ENCODE assay signal across 8 cellular contexts in genomic region chr12:112419269-112420133, GRCh38. TPM values are rescaled to one million over a fixed set of nuclear protein-coding genes. Genes with fewer than 3 reads are reported as not detected.
DNase-seq lines count a peak whose midpoint lies in the region; ATAC-seq and TF ChIP-seq lines count a peak whose summit lies in the region.

No MANE protein-coding gene starts in this region.

- H3K4me1 ChIP-seq in RWPE2 (ENCODE audit: insufficient read depth, poor library complexity, severe bottlenecking), result peaks cover 3% of the 10 kb centered on the region
- peaks cover 55% of the 10 kb centered on the region for H3K4me1 ChIP-seq in suprapubic skin

- H3K4me3 Mint-ChIP-seq in activated naive CD4-positive, alpha-beta T cell treated with anti-CD3 and anti-CD28 coated beads, Interleukin-2, amount 10 ng/mL, durations not matched to agents 7 days and 5 days, result peak overlapping the region; percentile 95

- DNase-seq in activated naive CD4-positive, alpha-beta T cell treated with anti-CD3 and anti-CD28 coated beads, Interleukin-2, amount 10 ng/mL, durations not matched to agents 7 days and 5 days, result peak; percentile 73
- no peak for DNase-seq in activated naive CD4-positive, alpha-beta T cell treated with Interleukin-2 at 50 U/mL for 16 hours
- peak; percentile 73 for DNase-seq in RWPE2 (ENCODE audit: low spot score)
- peak; percentile 82 for DNase-seq in dedifferentiated amniotic fluid mesenchymal stem cell (ENCODE audit: extremely low spot score)
- peak; percentile 66 to 94 for DNase-seq in lower leg skin (ENCODE audit: low spot score in 2 of 2)
- DNase-seq in suprapubic skin (ENCODE audit: low spot score in 2 of 2), result peak; percentile 87 to 88
- DNase-seq in NCI-H524 treated with DMSO at 0.1 percent for 48 hours (lab: John Stamatoyannopoulos, UW), result no peak

- intact Hi-C loops in lower leg skin (cut with DNase I; ENCODE audit: low total_unique reads), result no loop called here

- peaks cover 6% of the 10 kb centered on the region for H3K36me3 Mint-ChIP-seq in activated naive CD4-positive, alpha-beta T cell treated with anti-CD3 and anti-CD28 coated beads, Interleukin-2, amount 10 ng/mL, durations not matched to agents 7 days and 5 days

- H3K27ac ChIP-seq in RWPE2 (ENCODE audit: poor library complexity, severe bottlenecking) (peak overlapping the region; percentile 84), suprapubic skin (peak overlapping the region; percentile 97)

- no peak for TF ChIP-seq POLR2A in lower leg skin (IDR thresholded peaks at IDR 0.05)
- peak in 1 of 2 donors; percentile 6 for TF ChIP-seq POLR2A in suprapubic skin (IDR thresholded peaks at IDR 0.05)

- peaks cover 42% of the 10 kb centered on the region for H3K4me1 Mint-ChIP-seq in activated naive CD4-positive, alpha-beta T cell treated with anti-CD3 and anti-CD28 coated beads, Interleukin-2, amount 10 ng/mL, durations not matched to agents 7 days and 5 days

- peak overlapping the region; percentile 95 for H3K27ac Mint-ChIP-seq in activated naive CD4-positive, alpha-beta T cell treated with anti-CD3 and anti-CD28 coated beads, Interleukin-2, amount 10 ng/mL, durations not matched to agents 7 days and 5 days

- no peak for TF ChIP-seq EP300 in suprapubic skin (IDR thresholded peaks at IDR 0.05)

- H3K9me3 ChIP-seq in RWPE2 (ENCODE audit: severe bottlenecking) (no peaks in the 10 kb centered on the region), suprapubic skin (no peaks in the 10 kb centered on the region)

- H3K9me3 Mint-ChIP-seq in activated naive CD4-positive, alpha-beta T cell treated with anti-CD3 and anti-CD28 coated beads, Interleukin-2, amount 10 ng/mL, durations not matched to agents 7 days and 5 days, result no peaks in the 10 kb centered on the region

- peak overlapping the region; percentile 99 for H3K4me3 ChIP-seq in RWPE2 (ENCODE audit: severe bottlenecking)
- peak overlapping the region; percentile 76 for H3K4me3 ChIP-seq in lower leg skin (ENCODE audit: low read depth, poor library complexity, severe bottlenecking)
- peak overlapping the region; percentile 98 for H3K4me3 ChIP-seq in suprapubic skin

- 4% methylated on average over 31 to 34 of the region's 34 CpGs for WGBS in lower leg skin, 2 donors
- WGBS in suprapubic skin, result 7% methylated on average over 23 of the region's 34 CpGs

- CTCF ChIA-PET in activated naive CD4-positive, alpha-beta T cell treated with anti-CD3 and anti-CD28 coated beads, Interleukin-2, amount 10 ng/mL, durations not matched to agents 7 days and 5 days (lab: Charles Lee), result no interaction called here

- H3K27me3 Mint-ChIP-seq in activated naive CD4-positive, alpha-beta T cell treated with anti-CD3 and anti-CD28 coated beads, Interleukin-2, amount 10 ng/mL, durations not matched to agents 7 days and 5 days, result no peaks in the 10 kb centered on the region

- TF ChIP-seq CTCF in RWPE2 (IDR thresholded peaks at IDR 0.05; ENCODE audit: poor library complexity, severe bottlenecking) (peak; percentile 54), lower leg skin (IDR thresholded peaks at IDR 0.05) (no peak), suprapubic skin (IDR thresholded peaks at IDR 0.05) (no peak)

- H3K27me3 ChIP-seq in RWPE2 (ENCODE audit: insufficient read depth, poor library complexity, severe bottlenecking) (no peaks in the 10 kb centered on the region), suprapubic skin (no peaks in the 10 kb centered on the region)

- ATAC-seq in HG03060 (IDR thresholded peaks at IDR 0.05; ENCODE audit: low read depth, unreplicated experiment) (peak; percentile 9), RWPE2 (ENCODE audit: low read depth) (peak; percentile 82)

- H3K36me3 ChIP-seq in RWPE2 (ENCODE audit: low read depth) (peaks cover 11% of the 10 kb centered on the region; the same call in 1 of the 2 replicates), suprapubic skin (no peaks in the 10 kb centered on the region)

RNA-seq across cellular contexts. Expression of gene PTPN11, which starts 0.8 kb away (rescaled TPM):
- 10 to 100 TPM; 61.6 to 88.0 (median 75.2) TPM for total RNA-seq in lower leg skin
- 10 to 100 TPM; 56.6 to 70.7 (median 65.3) TPM for total RNA-seq in suprapubic skin

RNA-seq across cellular contexts. Expression of gene RPL6, which starts 10.1 kb away (rescaled TPM):
- 1,000 to 10,000 TPM; 1,306 to 1,912 (median 1,660) TPM for total RNA-seq in lower leg skin
- total RNA-seq in suprapubic skin, result 1,000 to 10,000 TPM; 1,161 to 1,752 (median 1,687) TPM

RNA-seq across cellular contexts. Expression of gene HECTD4, which starts 37.3 kb away (rescaled TPM):
- total RNA-seq in lower leg skin (10 to 100 TPM; 33.2 to 70.6 (median 35.5) TPM), suprapubic skin (100 to 1,000 TPM in 1 of 4 donors, 10 to 100 TPM in 3; 53.7 to 168 (median 62.9) TPM)

Comparison
In these comparisons a context has a peak if more than half of its experiments do, and no peak if none do; other contexts are left out.
1. DNase-seq: peak in activated naive CD4-positive, alpha-beta T cell treated with anti-CD3 and anti-CD28 coated beads, Interleukin-2, amount 10 ng/mL, durations not matched to agents 7 days and 5 days (single experiment), RWPE2 (single experiment), dedifferentiated amniotic fluid mesenchymal stem cell (single experiment), lower leg skin (2 of 2) and suprapubic skin (2 of 2); none in activated naive CD4-positive, alpha-beta T cell treated with Interleukin-2 at 50 U/mL for 16 hours (single experiment) and NCI-H524 treated with DMSO at 0.1 percent for 48 hours (single experiment).
2. Peak in every context shown above with its lines, with median percentiles within 50 percentile points of each other: H3K4me3 ChIP-seq.